Comparison of ENCODE assay signal across 15 cellular contexts in genomic region chr14:61636792-61637191, GRCh38.
"Had no signal": no experiment of that assay in that cellular context is flagged by ENCODE, and none has a peak within 500 bp of the region (broad histone marks: within the 10 kb centered on the region; RNA-seq: fewer than 3 reads in every experiment).

No MANE protein-coding gene starts in this region.

- H3K4me1 Mint-ChIP-seq: central memory CD8-positive, alpha-beta T cell; neural crest cell had no signal

- H3K4me3 Mint-ChIP-seq: brain; central memory CD8-positive, alpha-beta T cell; effector memory CD8-positive, alpha-beta T cell; neural crest cell; T-helper 1 cell treated with Interleukin-12 subunit alpha and Interleukin-12 subunit beta and Interleukin-4 antibody, amounts not matched to agents 30 μg/mL and 1 μg/mL, for 36 hours had no signal

- DNase-seq: activated CD4-positive, alpha-beta T cell treated with anti-CD3 and anti-CD28 coated beads, Interleukin-2, amount 50 U/mL, for 4 hours; activated CD4-positive, CD25-positive, alpha-beta regulatory T cell; activated naive CD4-positive, alpha-beta T cell; amygdala; effector memory CD8-positive, alpha-beta T cell; islet precursor cell; left ventricle myocardium inferior; mesendoderm; stomach had no signal

- H3K27ac Mint-ChIP-seq: brain; effector memory CD8-positive, alpha-beta T cell; T-helper 1 cell treated with Interleukin-12 subunit alpha and Interleukin-12 subunit beta and Interleukin-4 antibody, amounts not matched to agents 30 μg/mL and 1 μg/mL, for 36 hours had no signal

- H3K27me3 Mint-ChIP-seq: brain; central memory CD8-positive, alpha-beta T cell; effector memory CD8-positive, alpha-beta T cell had no signal

- H3K9me3 Mint-ChIP-seq: brain; central memory CD8-positive, alpha-beta T cell; effector memory CD8-positive, alpha-beta T cell; neural crest cell; T-helper 1 cell treated with Interleukin-12 subunit alpha and Interleukin-12 subunit beta and Interleukin-4 antibody, amounts not matched to agents 30 μg/mL and 1 μg/mL, for 36 hours had no signal

- ATAC-seq: effector memory CD8-positive, alpha-beta T cell; gastroesophageal sphincter; sciatic nerve had no signal

- H3K36me3 Mint-ChIP-seq: brain had no signal
